11 cellular contexts compared by ENCODE assay signal in the genomic region with DNA sequence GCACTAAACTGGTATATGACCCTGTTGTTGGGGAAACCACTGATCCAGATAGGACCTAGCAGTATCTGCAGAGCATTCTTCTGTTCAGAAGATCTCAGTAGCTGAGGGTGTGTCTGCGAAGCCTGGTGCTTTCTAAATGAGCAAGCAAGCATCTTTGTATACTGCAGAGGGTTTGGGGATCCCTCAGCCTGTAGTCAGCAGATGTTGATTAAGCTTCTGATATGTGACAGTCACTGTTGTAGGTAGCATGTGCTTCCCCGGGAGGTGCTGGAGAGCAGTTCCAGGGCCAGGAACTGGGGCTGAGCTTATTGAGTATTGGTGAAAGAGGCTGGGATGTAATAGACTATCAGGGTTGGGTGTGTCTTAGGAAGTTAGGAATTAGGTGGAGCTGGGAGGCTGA. TPM values are rescaled to one million over a fixed set of nuclear protein-coding genes. Genes with fewer than 3 reads are reported as not detected.
DNase-seq lines count a peak whose midpoint lies in the region; ATAC-seq and TF ChIP-seq lines count a peak whose summit lies in the region.
"Had no signal": no experiment of that assay in that cellular context is flagged by ENCODE, and none has a peak within 500 bp of the region (broad histone marks: within the 10 kb centered on the region; RNA-seq: fewer than 3 reads in every experiment).

No MANE protein-coding gene starts in this region.

- H3K27ac ChIP-seq in BLaER1 = no peak overlapping the region
- H3K27ac ChIP-seq in HEK293 (ENCODE audit: extremely low read depth, low read depth, low read length) = no peak overlapping the region
- no peak overlapping the region for H3K27ac ChIP-seq in mesodermal cell (ENCODE audit: low read depth, low read length, severe bottlenecking)

- peak overlapping the region; percentile 99 for H3K9ac ChIP-seq in BLaER1

- H4K20me1 ChIP-seq in BLaER1 = peaks cover 55% of the 10 kb centered on the region

- H3K27me3 ChIP-seq in BLaER1 = no peaks in the 10 kb centered on the region
- H3K27me3 ChIP-seq: heart left ventricle, spleen had no signal

- peak overlapping the region; percentile 93 for H3K4me2 ChIP-seq in BLaER1

- peaks cover 35% of the 10 kb centered on the region for H3K36me3 Mint-ChIP-seq in activated T-helper 2 cell treated with anti-CD3 and anti-CD28 coated beads, Interferon-gamma antibody, Interleukin-2, Interleukin-4, amounts not matched to agents 10 μg/mL and 5 μg/mL and 100 μg/mL, durations not matched to agents 14 hours and 24 hours and 36 hours (ENCODE audit: low read depth)

- H3K27me3 Mint-ChIP-seq in activated T-helper 2 cell treated with anti-CD3 and anti-CD28 coated beads, Interferon-gamma antibody, Interleukin-2, Interleukin-4, amounts not matched to agents 10 μg/mL and 5 μg/mL and 100 μg/mL, durations not matched to agents 14 hours and 24 hours and 36 hours (ENCODE audit: low read depth) = no peaks in the 10 kb centered on the region

- no peak for DNase-seq in activated T-helper 2 cell treated with anti-CD3 and anti-CD28 coated beads, Interferon-gamma antibody, Interleukin-2, Interleukin-4, amounts not matched to agents 10 μg/mL and 5 μg/mL and 100 μg/mL, durations not matched to agents 14 hours and 24 hours and 36 hours (ENCODE audit: low spot score)
- DNase-seq in MV-4-11 (lab: John Stamatoyannopoulos, UW) (no peak), activated gamma-delta T cell treated with Interleukin-2 at 50 U/mL for 16 hours (no peak)
- DNase-seq: heart left ventricle, spleen had no signal

- POLR2A ChIA-PET in HEK293 (lab: Yijun Ruan, JAX) = interaction anchor here (1.0 to 2.7 kb wide), 4 partner anchors 14 to 33 kb away, joined by 3 to 9 read pairs (median 4); no protein-coding TSS in a partner anchor

- CTCF ChIA-PET in HEK293 (lab: Yijun Ruan, JAX) = interaction anchor here (0.6 to 6.5 kb wide), 6 partner anchors 11 to 1325 kb away, joined by 3 to 59 read pairs (median 4); partner anchors contain the start of gene PRR12

- TF ChIP-seq CTCF in HEK293 (tag by site-specific recombination; IDR thresholded peaks at IDR 0.05) = no peak

- 97 to 100% methylated on average over 2 of the region's 2 CpGs for WGBS in mesodermal cell (ENCODE audit: insufficient coverage in 2 of 2), 2 experiments

- peaks cover 42% of the 10 kb centered on the region for H3K4me1 Mint-ChIP-seq in activated T-helper 2 cell treated with anti-CD3 and anti-CD28 coated beads, Interferon-gamma antibody, Interleukin-2, Interleukin-4, amounts not matched to agents 10 μg/mL and 5 μg/mL and 100 μg/mL, durations not matched to agents 14 hours and 24 hours and 36 hours (ENCODE audit: low read depth)

- no peaks in the 10 kb centered on the region for H3K9me3 Mint-ChIP-seq in activated T-helper 2 cell treated with anti-CD3 and anti-CD28 coated beads, Interferon-gamma antibody, Interleukin-2, Interleukin-4, amounts not matched to agents 10 μg/mL and 5 μg/mL and 100 μg/mL, durations not matched to agents 14 hours and 24 hours and 36 hours

- ATAC-seq in GM19351 (IDR thresholded peaks at IDR 0.05; ENCODE audit: unreplicated experiment) (no peak), HG03469 (IDR thresholded peaks at IDR 0.05; ENCODE audit: unreplicated experiment) (no peak)
- ATAC-seq: heart left ventricle, Right ventricle myocardium inferior had no signal

- peak overlapping the region; percentile 85 for H3K27ac Mint-ChIP-seq in activated T-helper 2 cell treated with anti-CD3 and anti-CD28 coated beads, Interferon-gamma antibody, Interleukin-2, Interleukin-4, amounts not matched to agents 10 μg/mL and 5 μg/mL and 100 μg/mL, durations not matched to agents 14 hours and 24 hours and 36 hours

- intact Hi-C loops in activated T-helper 2 cell treated with anti-CD3 and anti-CD28 coated beads, Interferon-gamma antibody, Interleukin-2, Interleukin-4, amounts not matched to agents 10 μg/mL and 5 μg/mL and 100 μg/mL, durations not matched to agents 14 hours and 24 hours and 36 hours (cut with micrococcal nuclease) = no loop called here

- H3K4me1 ChIP-seq in BLaER1 = peaks cover 48% of the 10 kb centered on the region
- peaks cover 22% of the 10 kb centered on the region for H3K4me1 ChIP-seq in HEK293 (ENCODE audit: control insufficient read depth, insufficient read depth, low read length)
- H3K4me1 ChIP-seq in mesodermal cell (ENCODE audit: control insufficient read depth, insufficient read depth, low read length, poor library complexity, severe bottlenecking) = peaks cover 26% of the 10 kb centered on the region

- H3K4me3 ChIP-seq in BLaER1 (no peak overlapping the region), HEK293 (ENCODE audit: low read depth, low read length) (no peak overlapping the region), mesodermal cell (ENCODE audit: extremely low read depth, insufficient read depth, low read length, poor library complexity, severe bottlenecking) (peak overlapping the region; percentile 99)

- H3K4me3 Mint-ChIP-seq in activated T-helper 2 cell treated with anti-CD3 and anti-CD28 coated beads, Interferon-gamma antibody, Interleukin-2, Interleukin-4, amounts not matched to agents 10 μg/mL and 5 μg/mL and 100 μg/mL, durations not matched to agents 14 hours and 24 hours and 36 hours (ENCODE audit: low read depth) = peak overlapping the region; percentile 91

- no peaks in the 10 kb centered on the region for H3K9me3 ChIP-seq in BLaER1
- H3K9me3 ChIP-seq in HEK293 (ENCODE audit: control insufficient read depth, insufficient read depth, low read depth, low read length) = no peaks in the 10 kb centered on the region
- H3K9me3 ChIP-seq in mesodermal cell (ENCODE audit: control insufficient read depth, low read length) = no peaks in the 10 kb centered on the region
- H3K9me3 ChIP-seq: heart left ventricle, spleen had no signal

- peaks cover 43% of the 10 kb centered on the region for H3K36me3 ChIP-seq in BLaER1
- peaks cover 19 to 46% of the 10 kb centered on the region in 2 experiments for H3K36me3 ChIP-seq in HEK293 (ENCODE audit: control insufficient read depth in 2 of 2, insufficient read depth in 1 of 2, low read length in 2 of 2)
- H3K36me3 ChIP-seq in mesodermal cell (ENCODE audit: control insufficient read depth, insufficient read depth, low read length) = peaks cover 44% of the 10 kb centered on the region

TF ChIP-seq in HEK293, 187 proteins besides CTCF, POLR2A, EP300 and RAD21:
- TF ChIP-seq KLF1 (tag by site-specific recombination; IDR thresholded peaks at IDR 0.05) = peak; percentile 7; the same call in 1 of the 2 replicates
- TF ChIP-seq SP3 (tag by site-specific recombination; IDR thresholded peaks at IDR 0.05) = no peak

RNA-seq across cellular contexts. Expression of gene SCAF1, which starts 1.5 kb away (rescaled TPM):
- total RNA-seq in activated T-helper 2 cell treated with anti-CD3 and anti-CD28 coated beads, Interferon-gamma antibody, Interleukin-2, Interleukin-4, amounts not matched to agents 10 μg/mL and 5 μg/mL and 100 μg/mL, durations not matched to agents 14 hours and 24 hours and 36 hours = 64.6 and 69.5 TPM in 2 replicates
- polyA plus RNA-seq in mesodermal cell (2013, experiment 1 of 2) = 49.0 TPM
- 40.9 TPM for polyA plus RNA-seq in mesodermal cell (2013, experiment 2 of 2)

RNA-seq across cellular contexts. Expression of gene RRAS, which starts 3.5 kb away (rescaled TPM):
- total RNA-seq in activated T-helper 2 cell treated with anti-CD3 and anti-CD28 coated beads, Interferon-gamma antibody, Interleukin-2, Interleukin-4, amounts not matched to agents 10 μg/mL and 5 μg/mL and 100 μg/mL, durations not matched to agents 14 hours and 24 hours and 36 hours = 4.9 and 6.2 TPM in 2 replicates
- 103 TPM for polyA plus RNA-seq in mesodermal cell (2013, experiment 1 of 2)
- 83.2 TPM for polyA plus RNA-seq in mesodermal cell (2013, experiment 2 of 2)

RNA-seq across cellular contexts. Expression of gene IRF3, which starts 22.2 kb away (rescaled TPM):
- total RNA-seq in activated T-helper 2 cell treated with anti-CD3 and anti-CD28 coated beads, Interferon-gamma antibody, Interleukin-2, Interleukin-4, amounts not matched to agents 10 μg/mL and 5 μg/mL and 100 μg/mL, durations not matched to agents 14 hours and 24 hours and 36 hours = 135 and 147 TPM in 2 replicates
- 62.2 TPM for polyA plus RNA-seq in mesodermal cell (2013, experiment 1 of 2)
- 54.1 TPM for polyA plus RNA-seq in mesodermal cell (2013, experiment 2 of 2)

RNA-seq across cellular contexts. Expression of gene BCL2L12, which starts 22.3 kb away (rescaled TPM):
- total RNA-seq in activated T-helper 2 cell treated with anti-CD3 and anti-CD28 coated beads, Interferon-gamma antibody, Interleukin-2, Interleukin-4, amounts not matched to agents 10 μg/mL and 5 μg/mL and 100 μg/mL, durations not matched to agents 14 hours and 24 hours and 36 hours = 66.2 and 72.7 TPM in 2 replicates
- polyA plus RNA-seq in mesodermal cell (2013, experiment 1 of 2) = 76.9 TPM
- polyA plus RNA-seq in mesodermal cell (2013, experiment 2 of 2) = 69.3 TPM

RNA-seq across cellular contexts. Expression of gene PRMT1, which starts 33.6 kb away (rescaled TPM):
- 431 TPM in 2 replicates for total RNA-seq in activated T-helper 2 cell treated with anti-CD3 and anti-CD28 coated beads, Interferon-gamma antibody, Interleukin-2, Interleukin-4, amounts not matched to agents 10 μg/mL and 5 μg/mL and 100 μg/mL, durations not matched to agents 14 hours and 24 hours and 36 hours
- polyA plus RNA-seq in mesodermal cell (2013, experiment 1 of 2) = 426 TPM
- 377 TPM for polyA plus RNA-seq in mesodermal cell (2013, experiment 2 of 2)
